Comparison of ENCODE assay signal across 1 cellular context in the genomic region with DNA sequence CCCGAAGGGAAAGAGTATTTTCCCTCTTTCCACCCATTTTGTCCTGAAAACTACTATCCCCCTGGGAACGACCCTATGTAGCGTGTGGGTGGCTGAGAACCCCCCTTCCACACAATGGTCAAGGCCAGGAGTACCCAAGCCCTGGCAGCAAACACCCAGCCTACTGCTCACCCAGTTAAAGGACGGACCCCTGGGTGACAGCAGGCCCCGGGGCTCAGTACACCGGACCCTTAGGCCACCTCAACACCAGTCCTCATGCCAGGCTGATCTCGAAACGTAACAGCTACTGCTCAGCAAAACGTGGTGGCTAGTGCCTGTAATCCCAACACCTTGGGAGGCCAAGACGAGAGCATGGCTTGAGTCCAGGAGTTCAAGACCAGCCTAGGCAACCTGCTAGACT.
TF ChIP-seq lines count a peak whose summit lies in the region.

No MANE protein-coding gene starts in this region.

TF ChIP-seq in WTC11, 78 proteins besides CTCF, POLR2A, EP300 and RAD21 (continued from another document):
- TF ChIP-seq SMAD4 (CRISPR knock-in tag; IDR thresholded peaks at IDR 0.05) (no peak), SP1 (CRISPR knock-in tag; conservative IDR thresholded peaks at IDR 0.05) (no peak), ZNF138 (CRISPR knock-in tag; conservative IDR thresholded peaks at IDR 0.05) (no peak), JAZF1 (CRISPR knock-in tag; IDR thresholded peaks at IDR 0.05) (no peak), ETV6 (CRISPR knock-in tag; IDR thresholded peaks at IDR 0.05) (no peak)
- TF ChIP-seq, protein P1, sequence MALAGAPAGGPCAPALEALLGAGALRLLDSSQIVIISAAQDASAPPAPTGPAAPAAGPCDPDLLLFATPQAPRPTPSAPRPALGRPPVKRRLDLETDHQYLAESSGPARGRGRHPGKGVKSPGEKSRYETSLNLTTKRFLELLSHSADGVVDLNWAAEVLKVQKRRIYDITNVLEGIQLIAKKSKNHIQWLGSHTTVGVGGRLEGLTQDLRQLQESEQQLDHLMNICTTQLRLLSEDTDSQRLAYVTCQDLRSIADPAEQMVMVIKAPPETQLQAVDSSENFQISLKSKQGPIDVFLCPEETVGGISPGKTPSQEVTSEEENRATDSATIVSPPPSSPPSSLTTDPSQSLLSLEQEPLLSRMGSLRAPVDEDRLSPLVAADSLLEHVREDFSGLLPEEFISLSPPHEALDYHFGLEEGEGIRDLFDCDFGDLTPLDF (CRISPR knock-in tag; IDR thresholded peaks at IDR 0.05) = no peak
TF ChIP-seq in WTC11: peak in this region for 0.
